In the genomic region with DNA sequence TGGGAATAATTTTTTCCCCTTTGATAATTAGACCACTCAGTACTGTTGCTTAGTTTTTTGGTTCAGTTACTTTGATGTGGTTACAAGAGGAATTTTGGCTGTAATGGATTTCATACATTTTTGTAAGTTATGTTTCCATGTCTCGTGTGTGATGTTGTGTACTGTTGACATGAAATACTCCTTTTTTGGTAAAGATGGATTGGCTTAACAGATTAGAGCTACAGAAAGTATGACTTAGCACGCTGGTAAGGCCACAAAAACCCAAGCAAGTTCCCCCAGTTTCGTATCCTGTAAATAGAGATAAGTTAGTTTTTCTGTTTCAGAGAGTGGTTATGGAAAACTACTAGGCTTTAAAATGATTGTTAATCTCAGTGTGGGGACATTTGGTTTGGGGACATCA, we compare ENCODE assay signal across 15 cellular contexts. TPM values are rescaled to one million over a fixed set of nuclear protein-coding genes. Genes with fewer than 3 reads are reported as not detected.
DNase-seq lines count a peak whose midpoint lies in the region; ATAC-seq lines count a peak whose summit lies in the region.
"Had no signal": no experiment of that assay in that cellular context is flagged by ENCODE, and none has a peak within 500 bp of the region (broad histone marks: within the 10 kb centered on the region; RNA-seq: fewer than 3 reads in every experiment).

No MANE protein-coding gene starts in this region.

- CTCF ChIA-PET in activated naive CD4-positive, alpha-beta T cell treated with anti-CD3 and anti-CD28 coated beads for 36 hours (lab: Charles Lee) = no interaction called here

- H3K9me3 Mint-ChIP-seq in activated naive CD4-positive, alpha-beta T cell treated with anti-CD3 and anti-CD28 coated beads for 36 hours = no peaks in the 10 kb centered on the region
- H3K9me3 Mint-ChIP-seq in activated naive CD8-positive, alpha-beta T cell treated with anti-CD3 and anti-CD28 coated beads, Interleukin-2, amount 50 U/mL, for 24 hours = peaks cover 3% of the 10 kb centered on the region
- no peaks in the 10 kb centered on the region for H3K9me3 Mint-ChIP-seq in stimulated activated effector memory CD8-positive, alpha-beta T cell treated with anti-CD3 and anti-CD28 coated beads, Interleukin-12 subunit alpha, Interleukin-12 subunit beta, amount 100 ng/mL, for 72 hours

- H3K36me3 Mint-ChIP-seq in activated naive CD4-positive, alpha-beta T cell treated with anti-CD3 and anti-CD28 coated beads for 36 hours (ENCODE audit: low read depth) = no peaks in the 10 kb centered on the region
- H3K36me3 Mint-ChIP-seq in activated naive CD8-positive, alpha-beta T cell treated with anti-CD3 and anti-CD28 coated beads, Interleukin-2, amount 50 U/mL, for 24 hours (ENCODE audit: low read depth) = peaks cover 11% of the 10 kb centered on the region
- H3K36me3 Mint-ChIP-seq in stimulated activated effector memory CD8-positive, alpha-beta T cell treated with anti-CD3 and anti-CD28 coated beads, Interleukin-12 subunit alpha, Interleukin-12 subunit beta, amount 100 ng/mL, for 72 hours = no peaks in the 10 kb centered on the region

- ATAC-seq in HG03342 (IDR thresholded peaks at IDR 0.05; ENCODE audit: unreplicated experiment) = peak; percentile 47
- peak; percentile 81 for ATAC-seq in activated naive CD8-positive, alpha-beta T cell treated with anti-CD3 and anti-CD28 coated beads, Interleukin-2, amount 50 U/mL, for 24 hours
- ATAC-seq in stimulated activated effector memory CD8-positive, alpha-beta T cell treated with anti-CD3 and anti-CD28 coated beads, Interleukin-12 subunit alpha, Interleukin-12 subunit beta, amount 100 ng/mL, for 72 hours = peak; percentile 70

- H3K27ac Mint-ChIP-seq in activated naive CD4-positive, alpha-beta T cell treated with anti-CD3 and anti-CD28 coated beads for 36 hours = no peak overlapping the region
- peak overlapping the region; percentile 82 for H3K27ac Mint-ChIP-seq in activated naive CD8-positive, alpha-beta T cell treated with anti-CD3 and anti-CD28 coated beads, Interleukin-2, amount 50 U/mL, for 24 hours
- peak overlapping the region; percentile 74 for H3K27ac Mint-ChIP-seq in stimulated activated effector memory CD8-positive, alpha-beta T cell treated with anti-CD3 and anti-CD28 coated beads, Interleukin-12 subunit alpha, Interleukin-12 subunit beta, amount 100 ng/mL, for 72 hours

- H3K4me1 Mint-ChIP-seq in activated naive CD4-positive, alpha-beta T cell treated with anti-CD3 and anti-CD28 coated beads for 36 hours (ENCODE audit: low read depth) = peaks cover 20% of the 10 kb centered on the region
- peaks cover 22% of the 10 kb centered on the region for H3K4me1 Mint-ChIP-seq in activated naive CD8-positive, alpha-beta T cell treated with anti-CD3 and anti-CD28 coated beads, Interleukin-2, amount 50 U/mL, for 24 hours
- peaks cover 19% of the 10 kb centered on the region for H3K4me1 Mint-ChIP-seq in stimulated activated effector memory CD8-positive, alpha-beta T cell treated with anti-CD3 and anti-CD28 coated beads, Interleukin-12 subunit alpha, Interleukin-12 subunit beta, amount 100 ng/mL, for 72 hours

- peak; percentile 12 for DNase-seq in activated naive CD4-positive, alpha-beta T cell treated with anti-CD3 and anti-CD28 coated beads for 36 hours
- no peak for DNase-seq in activated naive CD4-positive, alpha-beta T cell treated with Interleukin-2 at 50 U/mL for 16 hours
- no peak for DNase-seq in activated naive CD8-positive, alpha-beta T cell treated with anti-CD3 and anti-CD28 coated beads, Interleukin-2, amount 50 U/mL, for 24 hours
- DNase-seq in stimulated activated effector memory CD8-positive, alpha-beta T cell treated with anti-CD3 and anti-CD28 coated beads, Interleukin-12 subunit alpha, Interleukin-12 subunit beta, amount 100 ng/mL, for 72 hours (ENCODE audit: low spot score in 2 of 2) = no peak
- DNase-seq in UCSD-AML1 (lab: John Stamatoyannopoulos, UW; ENCODE audit: unreplicated experiment) = no peak
- no peak for DNase-seq in AML-193 (lab: John Stamatoyannopoulos, UW)
- DNase-seq in SK-N-DZ (ENCODE audit: low spot score) = no peak
- DNase-seq: ACHN; activated CD4-positive, alpha-beta T cell treated with anti-CD3 and anti-CD28 coated beads for 1 hour; activated effector memory CD4-positive, alpha-beta T cell treated with Interleukin-2 at 50 U/mL for 16 hours; Caco-2; effector memory CD4-positive, alpha-beta T cell; midbrain; stimulated activated CD4-positive, alpha-beta T cell treated with anti-CD3 and anti-CD28 coated beads, Interleukin-12 subunit alpha, Interleukin-12 subunit beta, amount 100 ng/mL, for 4 hours had no signal

- intact Hi-C loops in activated naive CD4-positive, alpha-beta T cell treated with anti-CD3 and anti-CD28 coated beads for 36 hours (cut with micrococcal nuclease) = loop anchor here (1.0 kb wide), 1 partner anchor 12 kb away; the partner anchor contains the start of gene TBCEL

- H3K4me3 Mint-ChIP-seq in activated naive CD4-positive, alpha-beta T cell treated with anti-CD3 and anti-CD28 coated beads for 36 hours = no peak overlapping the region
- H3K4me3 Mint-ChIP-seq in activated naive CD8-positive, alpha-beta T cell treated with anti-CD3 and anti-CD28 coated beads, Interleukin-2, amount 50 U/mL, for 24 hours = no peak overlapping the region
- no peak overlapping the region for H3K4me3 Mint-ChIP-seq in stimulated activated effector memory CD8-positive, alpha-beta T cell treated with anti-CD3 and anti-CD28 coated beads, Interleukin-12 subunit alpha, Interleukin-12 subunit beta, amount 100 ng/mL, for 72 hours

- H3K27me3 Mint-ChIP-seq in activated naive CD4-positive, alpha-beta T cell treated with anti-CD3 and anti-CD28 coated beads for 36 hours (ENCODE audit: low read depth) = no peaks in the 10 kb centered on the region
- no peaks in the 10 kb centered on the region for H3K27me3 Mint-ChIP-seq in activated naive CD8-positive, alpha-beta T cell treated with anti-CD3 and anti-CD28 coated beads, Interleukin-2, amount 50 U/mL, for 24 hours

RNA-seq across cellular contexts. Expression of gene TBCEL, which starts 11.9 kb away (rescaled TPM):
- total RNA-seq in activated naive CD4-positive, alpha-beta T cell treated with anti-CD3 and anti-CD28 coated beads for 36 hours = 1 to 10 TPM; 5.2 to 5.3 TPM
- polyA plus RNA-seq in SK-N-DZ (2014; cell fraction: cytosol; rRNA removed) = 3.5 and 4.2 TPM in 2 replicates
- polyA plus RNA-seq in SK-N-DZ (2014; cell fraction: nucleus; rRNA removed) = 7.1 and 7.4 TPM in 2 replicates
